In genomic region chr19:15448014-15448777, GRCh38 we compare ENCODE assay signal across 10 cellular contexts. TPM values are rescaled to one million over a fixed set of nuclear protein-coding genes. Genes with fewer than 3 reads are reported as not detected.
A peak's percentile ranks its signal among the peaks of the same experiment; 100 is the strongest.
DNase-seq lines count a peak whose midpoint lies in the region; ATAC-seq, FAIRE-seq and TF ChIP-seq lines count a peak whose summit lies in the region.
"Had no signal": no experiment of that assay in that cellular context is flagged by ENCODE, and none has a peak within 500 bp of the region (broad histone marks: within the 10 kb centered on the region; RNA-seq: fewer than 3 reads in every experiment).

No MANE protein-coding gene starts in this region.

- H3K4me3 ChIP-seq in BLaER1 (peak overlapping the region; percentile 71), GM23338 (peak overlapping the region; percentile 84), astrocyte (ENCODE audit: insufficient read depth, low read depth, low read length) (no peak overlapping the region)

- H3K79me2 ChIP-seq in GM23338 (replicated peaks; ENCODE audit: insufficient read depth) (no peaks in the 10 kb centered on the region), astrocyte (ENCODE audit: insufficient read depth, low read length) (no peaks in the 10 kb centered on the region)

- H3K27ac ChIP-seq in BLaER1 = peak overlapping the region; percentile 66; the same call in 1 of the 2 replicates
- no peak overlapping the region for H3K27ac ChIP-seq in GM23338 (ENCODE audit: low read depth)
- no peak overlapping the region for H3K27ac ChIP-seq in astrocyte (ENCODE audit: low read depth, low read length)

- DNase-seq in GM23338 (ENCODE audit: low spot score) (no peak), astrocyte (ENCODE audit: low read depth) (no peak), mesothelial cell of epicardium (ENCODE audit: low spot score in 2 of 2, unreplicated experiment in 2 of 2) (no peak), SIG-M5 (lab: John Stamatoyannopoulos, UW) (no peak), HuH-7 (ENCODE audit: low spot score) (no peak), A172 (ENCODE audit: low spot score) (no peak)

- H3K9me2 ChIP-seq in GM23338 (ENCODE audit: insufficient read depth) = peaks cover 8% of the 10 kb centered on the region; the same call in 1 of the 2 replicates

- H3K4me2 ChIP-seq in BLaER1 (peak overlapping the region; percentile 98), GM23338 (peak overlapping the region; percentile 97), astrocyte (ENCODE audit: low read length) (peak overlapping the region; percentile 84)

- no peaks in the 10 kb centered on the region for H3K9me3 ChIP-seq in BLaER1
- no peaks in the 10 kb centered on the region for H3K9me3 ChIP-seq in astrocyte (ENCODE audit: insufficient read depth, low read depth, low read length)

- H3K27me3 ChIP-seq in BLaER1 = no peaks in the 10 kb centered on the region
- H3K27me3 ChIP-seq in GM23338 (ENCODE audit: insufficient read depth) = peaks cover 5% of the 10 kb centered on the region
- no peaks in the 10 kb centered on the region for H3K27me3 ChIP-seq in astrocyte (ENCODE audit: insufficient read depth, low read length)

- peaks cover 11% of the 10 kb centered on the region for H3K27me3 Mint-ChIP-seq in GM23338 (ENCODE audit: insufficient read depth, low read depth, poor library complexity)
- H3K27me3 Mint-ChIP-seq in astrocyte (ENCODE audit: low read depth, unreplicated experiment) = peaks cover 6% of the 10 kb centered on the region
- H3K27me3 Mint-ChIP-seq in mesothelial cell of epicardium (ENCODE audit: low read depth) = peaks cover 21% of the 10 kb centered on the region

- ATAC-seq in GM23338 (no peak), GM21737 (IDR thresholded peaks at IDR 0.05; ENCODE audit: unreplicated experiment) (no peak)

- no peak overlapping the region; the same call in 1 of the 2 replicates for H3K9ac ChIP-seq in BLaER1
- no peak overlapping the region for H3K9ac ChIP-seq in astrocyte (ENCODE audit: low read length)

- no peak overlapping the region for H3K27ac Mint-ChIP-seq in GM23338
- H3K27ac Mint-ChIP-seq in astrocyte (ENCODE audit: unreplicated experiment) = peak overlapping the region; percentile 1
- H3K27ac Mint-ChIP-seq in mesothelial cell of epicardium = no peak overlapping the region

- no peaks in the 10 kb centered on the region; the same call in 2 of the 3 replicates for H3K36me3 Mint-ChIP-seq in GM23338 (ENCODE audit: low read depth)
- peaks cover 16% of the 10 kb centered on the region for H3K36me3 Mint-ChIP-seq in astrocyte (ENCODE audit: low read depth, unreplicated experiment)
- peaks cover 4% of the 10 kb centered on the region for H3K36me3 Mint-ChIP-seq in mesothelial cell of epicardium

- H3K4me3 Mint-ChIP-seq in GM23338 (peak overlapping the region; percentile 78), astrocyte (ENCODE audit: unreplicated experiment) (peak overlapping the region; percentile 84), mesothelial cell of epicardium (peak overlapping the region; percentile 75)

- H4K20me1 ChIP-seq in BLaER1 (no peaks in the 10 kb centered on the region), GM23338 (replicated peaks; ENCODE audit: insufficient read depth) (no peaks in the 10 kb centered on the region), astrocyte (ENCODE audit: insufficient read depth, low read length) (no peaks in the 10 kb centered on the region)

- no peak for FAIRE-seq in astrocyte (lab: Jason Lieb, UNC)
- FAIRE-seq: TTC549 had no signal

- H2AFZ ChIP-seq in GM23338 (no peak overlapping the region), astrocyte (ENCODE audit: low read depth, low read length) (no peak overlapping the region)

- H3F3A ChIP-seq in GM23338 (replicated peaks; ENCODE audit: low read depth) = 0 out of 2 replicates have a peak, but pooled peaks cover 13% of the 10 kb centered on the region

- no peaks in the 10 kb centered on the region; the same call in 1 of the 3 replicates for H3K9me3 Mint-ChIP-seq in GM23338
- no peaks in the 10 kb centered on the region for H3K9me3 Mint-ChIP-seq in astrocyte (ENCODE audit: unreplicated experiment)
- H3K9me3 Mint-ChIP-seq in mesothelial cell of epicardium = no peaks in the 10 kb centered on the region

- TF ChIP-seq CTCF in GM23338 (conservative IDR thresholded peaks at IDR 0.05; ENCODE audit: low read depth in 2 of 2) = no peak
- TF ChIP-seq CTCF in astrocyte (IDR thresholded peaks at IDR 0.05; ENCODE audit: insufficient read depth, low read depth, low read length) = no peak
- no peak for TF ChIP-seq CTCF in mesothelial cell of epicardium (IDR thresholded peaks at IDR 0.05; ENCODE audit: unreplicated experiment)

- H3K4me1 Mint-ChIP-seq in GM23338 (peaks cover 7% of the 10 kb centered on the region), astrocyte (ENCODE audit: low read depth, unreplicated experiment) (no peaks in the 10 kb centered on the region), mesothelial cell of epicardium (peaks cover 14% of the 10 kb centered on the region)

- H3K4me1 ChIP-seq in BLaER1 (peaks cover 66% of the 10 kb centered on the region), GM23338 (ENCODE audit: insufficient read depth) (peaks cover 9% of the 10 kb centered on the region), astrocyte (ENCODE audit: insufficient read depth, low read length) (peaks cover 6% of the 10 kb centered on the region)

- H3K36me3 ChIP-seq in BLaER1 (peaks cover 7% of the 10 kb centered on the region; the same call in 1 of the 2 replicates), GM23338 (ENCODE audit: insufficient read depth) (no peaks in the 10 kb centered on the region), astrocyte (ENCODE audit: insufficient read depth, low read length) (no peaks in the 10 kb centered on the region)

TF ChIP-seq in GM23338, 12 proteins besides CTCF, POLR2A, EP300 and RAD21 (continues in another document):
- no peak for TF ChIP-seq EZH2 (IDR thresholded peaks at IDR 0.05; ENCODE audit: low read depth, unreplicated experiment)

RNA-seq across cellular contexts. Expression of gene WIZ, which starts 1.6 kb away (rescaled TPM):
- 29.0 and 39.5 TPM in 2 replicates for total RNA-seq in GM23338 (2014; rRNA removed; shearing (Covaris generic))
- 8.9 and 10.3 TPM in 2 replicates for polyA plus RNA-seq in GM23338 (2016; fragmentation: Nextera tagmentation; extraction: Ambion mirVana)
- total RNA-seq in astrocyte = 43.8 and 45.3 TPM in 2 replicates
- total RNA-seq in mesothelial cell of epicardium = 57.5 to 62.0 TPM (median 60.4 TPM) in 3 replicates
- 14.9 and 17.3 TPM in 2 replicates for total RNA-seq in A172 (2014; rRNA removed; shearing (Covaris generic))

RNA-seq across cellular contexts. Expression of gene RASAL3, which starts 16.1 kb away (rescaled TPM):
- total RNA-seq in GM23338 (2014; rRNA removed; shearing (Covaris generic)) = 1.3 and 1.9 TPM in 2 replicates
- 1.6 and 1.8 TPM in 2 replicates for polyA plus RNA-seq in GM23338 (2016; fragmentation: Nextera tagmentation; extraction: Ambion mirVana)
- 0.14 TPM in 1 of 2 replicates, not detected in the other for total RNA-seq in astrocyte
- not detected in 3 replicates for total RNA-seq in mesothelial cell of epicardium
- not detected in 2 replicates for total RNA-seq in A172 (2014; rRNA removed; shearing (Covaris generic))
- total RNA-seq: NCI-H460 had no signal

RNA-seq across cellular contexts. Expression of gene AKAP8L, which starts 29.4 kb away (rescaled TPM):
- 143 and 165 TPM in 2 replicates for total RNA-seq in GM23338 (2014; rRNA removed; shearing (Covaris generic))
- 72.2 and 78.8 TPM in 2 replicates for polyA plus RNA-seq in GM23338 (2016; fragmentation: Nextera tagmentation; extraction: Ambion mirVana)
- total RNA-seq in astrocyte (101 and 105 TPM in 2 replicates), mesothelial cell of epicardium (239 to 262 TPM (median 254 TPM) in 3 replicates)
- 53.2 and 56.4 TPM in 2 replicates for total RNA-seq in A172 (2014; rRNA removed; shearing (Covaris generic))

RNA-seq across cellular contexts. Expression of gene PGLYRP2, which starts 31.1 kb away (rescaled TPM):
- not detected in 2 replicates for total RNA-seq in GM23338 (2014; rRNA removed; shearing (Covaris generic))
- not detected in 2 replicates for polyA plus RNA-seq in GM23338 (2016; fragmentation: Nextera tagmentation; extraction: Ambion mirVana)
- total RNA-seq in astrocyte = not detected in 2 replicates
- not detected in 3 replicates for total RNA-seq in mesothelial cell of epicardium
- not detected in 2 replicates for total RNA-seq in A172 (2014; rRNA removed; shearing (Covaris generic))
- total RNA-seq: NCI-H460 had no signal
